ENCODE assay signal across 8 cellular contexts in the genomic region with DNA sequence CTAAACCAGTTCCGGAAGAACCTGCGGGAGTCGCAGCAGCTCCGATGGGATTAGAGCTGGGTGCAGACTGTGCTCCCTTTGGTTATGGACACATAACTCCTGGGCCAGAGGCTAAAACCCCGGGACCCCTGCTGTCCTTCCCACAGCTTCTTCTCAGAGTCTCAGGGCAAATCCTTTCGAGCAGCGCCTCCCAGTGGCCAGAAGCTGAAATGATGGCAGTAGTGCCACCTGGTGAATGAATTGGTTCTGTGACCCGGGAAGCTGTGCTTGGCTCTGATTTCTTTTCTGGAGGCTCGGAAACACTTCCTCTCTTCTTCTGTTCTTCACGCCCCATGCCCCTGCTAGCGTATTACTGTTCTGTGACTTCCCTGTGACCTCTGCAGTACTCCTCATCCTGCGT. TPM values are rescaled to one million over a fixed set of nuclear protein-coding genes. Genes with fewer than 3 reads are reported as not detected.
DNase-seq lines count a peak whose midpoint lies in the region; ATAC-seq and TF ChIP-seq lines count a peak whose summit lies in the region.
"Not testable (repeated sequence)": the region's sequence is repeated elsewhere in the genome, so short reads cannot be mapped to it uniquely, and the experiment has no call there.

No MANE protein-coding gene starts in this region.

- not testable (repeated sequence) for H3K4me1 ChIP-seq in RWPE2 (ENCODE audit: insufficient read depth, poor library complexity, severe bottlenecking); sigmoid colon; upper lobe of left lung

- H3K4me3 ChIP-seq in RWPE2 (ENCODE audit: severe bottlenecking); sigmoid colon; upper lobe of left lung: not testable (repeated sequence)

- H3K36me3 ChIP-seq in RWPE2 (ENCODE audit: low read depth); sigmoid colon; upper lobe of left lung: not testable (repeated sequence)

- H3K27me3 ChIP-seq in RWPE2 (ENCODE audit: insufficient read depth, poor library complexity, severe bottlenecking); sigmoid colon; upper lobe of left lung: not testable (repeated sequence)

- intact Hi-C loops in sigmoid colon (cut with DNase I), result loop anchor here (10.0 kb wide), 1 partner anchor 64 kb away; no protein-coding TSS in a partner anchor

- not testable (repeated sequence) for ATAC-seq in RWPE2 (ENCODE audit: low read depth); upper lobe of left lung (ENCODE audit: low FRiP score in 2 of 2)

- TF ChIP-seq EP300 in sigmoid colon (IDR thresholded peaks at IDR 0.05); upper lobe of left lung (IDR thresholded peaks at IDR 0.05): not testable (repeated sequence)

- TF ChIP-seq CTCF in RWPE2 (IDR thresholded peaks at IDR 0.05; ENCODE audit: poor library complexity, severe bottlenecking), result peak; percentile 66
- peak; percentile 32 to 62 (median 62) for TF ChIP-seq CTCF in sigmoid colon (IDR thresholded peaks at IDR 0.05)
- TF ChIP-seq CTCF in upper lobe of left lung (IDR thresholded peaks at IDR 0.05), result peak; percentile 60 to 79 (median 74)

- not testable (repeated sequence) for H3K27ac ChIP-seq in RWPE2 (ENCODE audit: poor library complexity, severe bottlenecking); sigmoid colon; upper lobe of left lung

- 8 to 17% methylated on average over 12 of the region's 12 CpGs for WGBS in sigmoid colon, 2 donors
- WGBS in upper lobe of left lung, 2 donors, result 11 to 23% methylated on average over 10 to 11 of the region's 12 CpGs

- not testable (repeated sequence) for TF ChIP-seq POLR2A in sigmoid colon (IDR thresholded peaks at IDR 0.05); upper lobe of left lung (IDR thresholded peaks at IDR 0.05)

- DNase-seq in GM03348 (ENCODE audit: low spot score) (peak; percentile 55), NAMALWA (ENCODE audit: low spot score) (peak; percentile 92), dermis blood vessel endothelial cell (peak; percentile 82), islet precursor cell (peak; percentile 91), upper lobe of left lung (peak in 1 of 2 donors; percentile 71)
- DNase-seq in RWPE2 (ENCODE audit: low spot score); sigmoid colon: not testable (repeated sequence)
- DNase-seq in activated CD8-positive, alpha-beta memory T cell treated with anti-CD3 and anti-CD28 coated beads, Interleukin-2, amount 50 U/mL, for 48 hours, result peak; percentile 89

- not testable (repeated sequence) for H3K9me3 ChIP-seq in RWPE2 (ENCODE audit: severe bottlenecking); sigmoid colon; upper lobe of left lung

RNA-seq across cellular contexts. Expression of a gene that starts 29.8 kb away (rescaled TPM):
- 18.8 and 28.1 TPM in 2 replicates for total RNA-seq in dermis blood vessel endothelial cell
- total RNA-seq in sigmoid colon, result 10 to 100 TPM; 13.8 to 29.1 (median 15.9) TPM
- 10 to 100 TPM; 13.9 to 21.4 (median 16.2) TPM for polyA plus RNA-seq in sigmoid colon
- total RNA-seq in upper lobe of left lung, result 10 to 100 TPM; 15.7 to 24.1 (median 18.7) TPM
